ENCODE assay signal across 1 cellular context in genomic region chr1:67708606-67709005, GRCh38.
TF ChIP-seq lines count a peak whose summit lies in the region.

No MANE protein-coding gene starts in this region.

TF ChIP-seq in HepG2, 621 proteins besides CTCF, POLR2A, EP300 and RAD21:
- peak; percentile 64; the same call in 1 of the 2 replicates for TF ChIP-seq ZBTB33 (CRISPR knock-in tag; IDR thresholded peaks at IDR 0.05)
- no peak for TF ChIP-seq ZBTB7B (CRISPR knock-in tag; IDR thresholded peaks at IDR 0.05)
